Comparison of ENCODE assay signal across 1 cellular context in the genomic region with DNA sequence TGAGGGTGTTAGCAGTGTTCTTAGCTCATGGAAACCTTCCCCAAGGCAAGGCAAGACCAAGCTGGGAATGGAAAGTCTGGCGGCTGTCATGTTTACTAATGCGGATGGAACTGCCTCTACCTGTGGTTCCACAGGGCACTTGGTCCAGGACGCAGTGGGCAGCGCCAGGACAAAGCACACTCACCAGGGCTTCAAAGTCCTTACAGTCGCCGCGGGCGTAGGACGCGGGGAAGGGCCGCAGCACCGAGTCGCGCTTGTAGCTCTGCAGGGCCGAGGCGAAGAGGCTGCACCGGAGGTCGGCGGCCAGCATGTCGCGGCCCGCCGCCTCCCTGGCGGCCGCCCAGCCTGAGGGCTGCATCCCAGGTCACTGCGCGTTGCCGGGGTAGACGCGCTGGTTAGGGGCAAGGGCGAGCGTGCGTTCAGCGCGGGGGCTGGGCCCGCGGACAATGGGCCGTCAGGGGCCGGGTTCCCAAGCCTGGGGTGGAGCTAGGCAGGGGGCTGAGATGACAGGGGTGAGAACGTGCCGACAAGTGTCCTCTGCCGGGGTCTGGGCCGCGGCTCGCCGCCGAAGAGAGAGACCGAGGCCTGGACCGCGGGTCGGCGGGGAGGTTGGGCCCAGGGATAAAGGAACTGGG.
A peak's percentile ranks its signal among the peaks of the same experiment; 100 is the strongest.
TF ChIP-seq lines count a peak whose summit lies in the region.

No MANE protein-coding gene starts in this region.

TF ChIP-seq in HepG2, 621 proteins besides CTCF, POLR2A, EP300 and RAD21 (continues in another document):
- TF ChIP-seq NR2F6 (IDR thresholded peaks at IDR 0.05) (no peak), NR2F6 (CRISPR knock-in tag; IDR thresholded peaks at IDR 0.05) (no peak), ZNF331 (CRISPR knock-in tag; IDR thresholded peaks at IDR 0.05) (0 out of 2 replicates have a peak, but pooled peaks have one; percentile 20), ZNF354B (CRISPR knock-in tag; IDR thresholded peaks at IDR 0.05) (no peak), ZNF784 (CRISPR knock-in tag; IDR thresholded peaks at IDR 0.05; ENCODE audit: borderline replicate concordance) (no peak; the same call in 1 of the 2 replicates), ZNF253 (CRISPR knock-in tag; IDR thresholded peaks at IDR 0.05; ENCODE audit: borderline replicate concordance) (no peak), MIER3 (CRISPR knock-in tag; IDR thresholded peaks at IDR 0.05; ENCODE audit: borderline replicate concordance) (no peak), ZNF83 (CRISPR knock-in tag; IDR thresholded peaks at IDR 0.05; ENCODE audit: borderline replicate concordance) (no peak), ATF3 (CRISPR knock-in tag; IDR thresholded peaks at IDR 0.05) (no peak; the same call in 1 of the 2 replicates), ATF1 (CRISPR knock-in tag; IDR thresholded peaks at IDR 0.05) (no peak), RFX1 (IDR thresholded peaks at IDR 0.05) (no peak), KLF6 (CRISPR knock-in tag; IDR thresholded peaks at IDR 0.05) (no peak), DNMT1 (CRISPR knock-in tag; IDR thresholded peaks at IDR 0.05) (peak; percentile 78; the same call in 1 of the 2 replicates), SRSF4 (IDR thresholded peaks at IDR 0.05; ENCODE audit: low read depth, low read length, poor library complexity, severe bottlenecking) (no peak), SMC3 (IDR thresholded peaks at IDR 0.05; ENCODE audit: low read length) (no peak), FOSL1 (CRISPR knock-in tag; IDR thresholded peaks at IDR 0.05; ENCODE audit: borderline replicate concordance) (no peak), CREB1 (IDR thresholded peaks at IDR 0.05) (no peak), CREB1 (CRISPR knock-in tag; IDR thresholded peaks at IDR 0.05) (no peak), ZNF879 (CRISPR knock-in tag; IDR thresholded peaks at IDR 0.05) (peak; percentile 91), DMAP1 (CRISPR knock-in tag; IDR thresholded peaks at IDR 0.05) (no peak; the same call in 1 of the 2 replicates), ZBTB7A (CRISPR knock-in tag; IDR thresholded peaks at IDR 0.05) (no peak; the same call in 1 of the 2 replicates), FOXO1 (CRISPR knock-in tag; IDR thresholded peaks at IDR 0.05) (no peak), RBFOX2 (IDR thresholded peaks at IDR 0.05; ENCODE audit: low read depth, low read length) (peak; percentile 80), ZFP1 (CRISPR knock-in tag; IDR thresholded peaks at IDR 0.05) (no peak), ZMAT5 (CRISPR knock-in tag; IDR thresholded peaks at IDR 0.05; ENCODE audit: borderline replicate concordance, low read depth) (no peak), ZBTB2 (CRISPR knock-in tag; IDR thresholded peaks at IDR 0.05; ENCODE audit: low read depth) (no peak), MBNL3 (CRISPR knock-in tag; conservative IDR thresholded peaks at IDR 0.05) (no peak), ELF1 (CRISPR knock-in tag; IDR thresholded peaks at IDR 0.05) (no peak), GTF3A (CRISPR knock-in tag; conservative IDR thresholded peaks at IDR 0.05) (0 out of 2 replicates have a peak, but pooled peaks have one; percentile 44), GZF1 (CRISPR knock-in tag; IDR thresholded peaks at IDR 0.05) (no peak), SALL2 (CRISPR knock-in tag; IDR thresholded peaks at IDR 0.05) (peak; percentile 79), E2F5 (CRISPR knock-in tag; conservative IDR thresholded peaks at IDR 0.05) (no peak), ZNF841 (CRISPR knock-in tag; IDR thresholded peaks at IDR 0.05; ENCODE audit: borderline replicate concordance) (no peak; the same call in 1 of the 2 replicates), NFE2L1 (CRISPR knock-in tag; IDR thresholded peaks at IDR 0.05; ENCODE audit: borderline replicate concordance) (no peak), THAP9 (CRISPR knock-in tag; IDR thresholded peaks at IDR 0.05; ENCODE audit: borderline replicate concordance) (no peak; the same call in 1 of the 2 replicates), ZSCAN25 (CRISPR knock-in tag; IDR thresholded peaks at IDR 0.05) (peak; percentile 46), ZNF615 (CRISPR knock-in tag; IDR thresholded peaks at IDR 0.05; ENCODE audit: borderline replicate concordance) (no peak), ZNF513 (CRISPR knock-in tag; conservative IDR thresholded peaks at IDR 0.05) (no peak), RXRA (CRISPR knock-in tag; IDR thresholded peaks at IDR 0.05) (peak; percentile 61; the same call in 1 of the 2 replicates), ZC3H13 (CRISPR knock-in tag; IDR thresholded peaks at IDR 0.05) (peak; percentile 53; the same call in 1 of the 2 replicates)
- TF ChIP-seq, protein P1, sequence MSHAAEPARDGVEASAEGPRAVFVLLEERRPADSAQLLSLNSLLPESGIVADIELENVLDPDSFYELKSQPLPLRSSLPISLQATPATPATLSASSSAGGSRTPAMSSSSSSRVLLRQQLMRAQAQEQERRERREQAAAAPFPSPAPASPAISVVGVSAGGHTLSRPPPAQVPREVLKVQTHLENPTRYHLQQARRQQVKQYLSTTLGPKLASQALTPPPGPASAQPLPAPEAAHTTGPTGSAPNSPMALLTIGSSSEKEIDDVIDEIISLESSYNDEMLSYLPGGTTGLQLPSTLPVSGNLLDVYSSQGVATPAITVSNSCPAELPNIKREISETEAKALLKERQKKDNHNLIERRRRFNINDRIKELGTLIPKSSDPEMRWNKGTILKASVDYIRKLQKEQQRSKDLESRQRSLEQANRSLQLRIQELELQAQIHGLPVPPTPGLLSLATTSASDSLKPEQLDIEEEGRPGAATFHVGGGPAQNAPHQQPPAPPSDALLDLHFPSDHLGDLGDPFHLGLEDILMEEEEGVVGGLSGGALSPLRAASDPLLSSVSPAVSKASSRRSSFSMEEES (CRISPR knock-in tag; IDR thresholded peaks at IDR 0.05) = no peak; the same call in 1 of the 2 replicates
- TF ChIP-seq, protein P2, sequence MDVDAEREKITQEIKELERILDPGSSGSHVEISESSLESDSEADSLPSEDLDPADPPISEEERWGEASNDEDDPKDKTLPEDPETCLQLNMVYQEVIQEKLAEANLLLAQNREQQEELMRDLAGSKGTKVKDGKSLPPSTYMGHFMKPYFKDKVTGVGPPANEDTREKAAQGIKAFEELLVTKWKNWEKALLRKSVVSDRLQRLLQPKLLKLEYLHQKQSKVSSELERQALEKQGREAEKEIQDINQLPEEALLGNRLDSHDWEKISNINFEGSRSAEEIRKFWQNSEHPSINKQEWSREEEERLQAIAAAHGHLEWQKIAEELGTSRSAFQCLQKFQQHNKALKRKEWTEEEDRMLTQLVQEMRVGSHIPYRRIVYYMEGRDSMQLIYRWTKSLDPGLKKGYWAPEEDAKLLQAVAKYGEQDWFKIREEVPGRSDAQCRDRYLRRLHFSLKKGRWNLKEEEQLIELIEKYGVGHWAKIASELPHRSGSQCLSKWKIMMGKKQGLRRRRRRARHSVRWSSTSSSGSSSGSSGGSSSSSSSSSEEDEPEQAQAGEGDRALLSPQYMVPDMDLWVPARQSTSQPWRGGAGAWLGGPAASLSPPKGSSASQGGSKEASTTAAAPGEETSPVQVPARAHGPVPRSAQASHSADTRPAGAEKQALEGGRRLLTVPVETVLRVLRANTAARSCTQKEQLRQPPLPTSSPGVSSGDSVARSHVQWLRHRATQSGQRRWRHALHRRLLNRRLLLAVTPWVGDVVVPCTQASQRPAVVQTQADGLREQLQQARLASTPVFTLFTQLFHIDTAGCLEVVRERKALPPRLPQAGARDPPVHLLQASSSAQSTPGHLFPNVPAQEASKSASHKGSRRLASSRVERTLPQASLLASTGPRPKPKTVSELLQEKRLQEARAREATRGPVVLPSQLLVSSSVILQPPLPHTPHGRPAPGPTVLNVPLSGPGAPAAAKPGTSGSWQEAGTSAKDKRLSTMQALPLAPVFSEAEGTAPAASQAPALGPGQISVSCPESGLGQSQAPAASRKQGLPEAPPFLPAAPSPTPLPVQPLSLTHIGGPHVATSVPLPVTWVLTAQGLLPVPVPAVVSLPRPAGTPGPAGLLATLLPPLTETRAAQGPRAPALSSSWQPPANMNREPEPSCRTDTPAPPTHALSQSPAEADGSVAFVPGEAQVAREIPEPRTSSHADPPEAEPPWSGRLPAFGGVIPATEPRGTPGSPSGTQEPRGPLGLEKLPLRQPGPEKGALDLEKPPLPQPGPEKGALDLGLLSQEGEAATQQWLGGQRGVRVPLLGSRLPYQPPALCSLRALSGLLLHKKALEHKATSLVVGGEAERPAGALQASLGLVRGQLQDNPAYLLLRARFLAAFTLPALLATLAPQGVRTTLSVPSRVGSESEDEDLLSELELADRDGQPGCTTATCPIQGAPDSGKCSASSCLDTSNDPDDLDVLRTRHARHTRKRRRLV (CRISPR knock-in tag; IDR thresholded peaks at IDR 0.05) = no peak; the same call in 1 of the 2 replicates
- TF ChIP-seq, protein P3, sequence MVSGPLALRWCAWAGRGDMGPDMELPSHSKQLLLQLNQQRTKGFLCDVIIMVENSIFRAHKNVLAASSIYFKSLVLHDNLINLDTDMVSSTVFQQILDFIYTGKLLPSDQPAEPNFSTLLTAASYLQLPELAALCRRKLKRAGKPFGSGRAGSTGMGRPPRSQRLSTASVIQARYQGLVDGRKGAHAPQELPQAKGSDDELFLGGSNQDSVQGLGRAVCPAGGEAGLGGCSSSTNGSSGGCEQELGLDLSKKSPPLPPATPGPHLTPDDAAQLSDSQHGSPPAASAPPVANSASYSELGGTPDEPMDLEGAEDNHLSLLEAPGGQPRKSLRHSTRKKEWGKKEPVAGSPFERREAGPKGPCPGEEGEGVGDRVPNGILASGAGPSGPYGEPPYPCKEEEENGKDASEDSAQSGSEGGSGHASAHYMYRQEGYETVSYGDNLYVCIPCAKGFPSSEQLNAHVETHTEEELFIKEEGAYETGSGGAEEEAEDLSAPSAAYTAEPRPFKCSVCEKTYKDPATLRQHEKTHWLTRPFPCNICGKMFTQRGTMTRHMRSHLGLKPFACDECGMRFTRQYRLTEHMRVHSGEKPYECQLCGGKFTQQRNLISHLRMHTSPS (CRISPR knock-in tag; IDR thresholded peaks at IDR 0.05; ENCODE audit: low read depth) = no peak
